In the genomic region with DNA sequence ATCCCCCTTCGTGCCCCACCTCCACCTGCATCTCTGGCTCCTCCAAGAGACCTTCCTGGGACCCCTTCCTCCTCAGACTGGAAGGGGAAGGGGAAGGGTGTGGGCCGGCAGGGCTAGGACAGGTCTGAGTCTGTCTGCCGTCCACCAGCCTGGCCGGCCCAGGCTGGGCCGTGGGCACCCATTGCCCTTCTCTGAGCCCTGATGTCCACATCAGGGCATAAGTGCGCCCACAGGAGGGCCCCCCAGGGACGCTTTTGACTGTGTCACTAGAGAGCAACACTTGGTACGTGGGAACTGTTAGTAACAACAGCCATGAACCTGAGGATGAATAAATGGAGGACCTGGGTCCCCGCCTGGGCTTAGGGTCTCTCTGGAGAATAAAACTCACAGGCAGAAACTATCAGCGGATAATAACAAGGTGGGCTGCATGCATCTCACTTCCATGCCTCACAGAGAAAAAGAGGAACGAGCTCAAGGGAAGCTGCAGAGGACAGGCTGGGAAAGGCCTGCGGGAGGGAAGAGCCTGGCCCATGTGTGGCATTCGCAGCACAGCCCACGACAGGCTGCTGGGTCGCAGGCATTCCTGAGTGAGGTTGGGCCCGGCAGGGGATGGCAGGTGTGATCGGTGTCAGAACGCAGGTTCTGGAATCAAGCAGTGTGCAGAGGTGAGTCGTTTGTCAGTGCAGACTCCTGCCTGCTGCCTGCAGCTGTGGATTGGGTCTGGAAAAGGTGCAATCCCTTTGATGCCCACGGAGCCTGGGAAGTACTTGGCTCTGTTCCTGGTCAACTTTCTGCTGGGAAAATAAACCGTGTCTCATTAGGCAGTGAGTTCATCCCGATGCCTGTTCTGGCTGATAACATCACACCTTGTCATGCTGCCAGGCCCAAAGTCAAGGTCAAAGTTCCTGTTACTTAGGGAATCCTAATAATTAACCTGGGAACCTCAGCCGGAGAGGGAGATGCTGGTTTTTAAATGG, we compare ENCODE assay signal across 11 cellular contexts.
DNase-seq lines count a peak whose midpoint lies in the region; ATAC-seq and TF ChIP-seq lines count a peak whose summit lies in the region.
"Had no signal": no experiment of that assay in that cellular context is flagged by ENCODE, and none has a peak within 500 bp of the region (broad histone marks: within the 10 kb centered on the region; RNA-seq: fewer than 3 reads in every experiment).

No MANE protein-coding gene starts in this region.

- H3K27me3 Mint-ChIP-seq in nephron (ENCODE audit: low read depth): peaks cover 24% of the 10 kb centered on the region

- no peak overlapping the region for H3K4me3 Mint-ChIP-seq in nephron
- H3K4me3 Mint-ChIP-seq: CD4-positive, CD25-positive, alpha-beta regulatory T cell had no signal

- intact Hi-C loops in spleen (cut with DNase I; ENCODE audit: low total_unique reads): no loop called here

- H3K9me3 Mint-ChIP-seq in nephron: no peaks in the 10 kb centered on the region
- H3K9me3 Mint-ChIP-seq: CD4-positive, CD25-positive, alpha-beta regulatory T cell had no signal

- no peaks in the 10 kb centered on the region for H3K36me3 Mint-ChIP-seq in nephron (ENCODE audit: low read depth)

- no peaks in the 10 kb centered on the region for H3K9me3 ChIP-seq in spleen

- 74 to 80% (median 78%) methylated on average over 20 to 23 of the region's 23 CpGs for WGBS in spleen, 5 donors

- H3K27ac ChIP-seq in spleen: no peak overlapping the region

- peak overlapping the region in 2 of 3 experiments; percentile 11 to 48 for H3K27ac Mint-ChIP-seq in nephron

- DNase-seq in EH (ENCODE audit: low read depth) (peak; percentile 29), NCI-H1105 treated with DMSO at 0.1 percent for 48 hours (lab: John Stamatoyannopoulos, UW) (peak; percentile 37), dermis blood vessel endothelial cell (peak; percentile 8), RPMI8226 (no peak), NCI-H510A treated with DMSO at 0.1 percent for 48 hours (lab: John Stamatoyannopoulos, UW) (no peak), spleen (no peak)
- DNase-seq: CD4-positive, CD25-positive, alpha-beta regulatory T cell; kidney; NCI-H446 had no signal

- no peak overlapping the region for H3K4me3 ChIP-seq in spleen

- TF ChIP-seq POLR2A in spleen (IDR thresholded peaks at IDR 0.05): no peak

- H3K4me1 Mint-ChIP-seq in nephron: no peaks in the 10 kb centered on the region
- H3K4me1 Mint-ChIP-seq: CD4-positive, CD25-positive, alpha-beta regulatory T cell had no signal

- no peak for ATAC-seq in HG02885 (IDR thresholded peaks at IDR 0.05; ENCODE audit: poor library complexity, unreplicated experiment)

- H3K36me3 ChIP-seq in spleen: peaks cover 0 to 39% (median 3%) of the 10 kb centered on the region in 6 donors

- TF ChIP-seq CTCF in nephron (IDR thresholded peaks at IDR 0.05; ENCODE audit: unreplicated experiment in 3 of 3) (no peak), spleen (IDR thresholded peaks at IDR 0.05 in 8 of 11, conservative IDR thresholded peaks at IDR 0.05 in 3 of 11) (no peak)

- H3K4me1 ChIP-seq in spleen: peaks cover 0 to 9% (median 0%) of the 10 kb centered on the region in 6 donors

- H3K27me3 ChIP-seq in spleen (replicated peaks in 1 of 7): no peaks in the 10 kb centered on the region

Comparison
In these comparisons a context has a peak if more than half of its experiments do, and no peak if none do; other contexts are left out.
1. DNase-seq: peak in EH (single experiment), NCI-H1105 treated with DMSO at 0.1 percent for 48 hours (single experiment) and dermis blood vessel endothelial cell (single experiment); none in RPMI8226 (single experiment), NCI-H510A treated with DMSO at 0.1 percent for 48 hours (single experiment) and spleen (single experiment).